In the genomic region with DNA sequence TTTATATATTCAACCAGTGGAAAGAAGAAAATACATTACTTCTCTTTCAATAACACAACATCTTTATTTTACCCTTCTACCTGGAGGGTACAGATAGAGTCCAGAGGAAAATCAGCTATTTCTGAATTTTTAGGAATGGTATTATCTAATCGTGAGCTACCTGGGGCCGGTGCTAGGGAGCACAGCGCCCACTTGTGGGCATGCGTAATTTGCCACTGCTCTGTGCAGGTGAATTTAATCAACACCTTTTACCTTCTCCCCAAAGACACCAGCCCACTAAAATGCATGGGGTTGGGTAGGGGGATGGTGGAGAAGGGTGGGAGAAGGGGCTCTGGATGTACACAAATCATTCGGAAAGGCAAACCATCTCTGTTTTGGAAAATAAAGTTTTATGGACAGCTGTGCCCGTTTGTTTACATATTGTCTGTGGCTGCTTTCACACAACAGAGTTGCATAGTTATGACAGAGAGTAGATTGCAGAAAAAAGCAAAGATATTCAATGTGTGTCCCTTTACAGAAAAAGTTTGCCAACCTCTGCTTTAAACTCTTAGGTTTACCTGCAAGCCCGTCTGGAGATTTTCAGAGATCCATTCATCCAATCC, we compare ENCODE assay signal across 8 cellular contexts. TPM values are rescaled to one million over a fixed set of nuclear protein-coding genes. Genes with fewer than 3 reads are reported as not detected.
DNase-seq lines count a peak whose midpoint lies in the region; ATAC-seq and TF ChIP-seq lines count a peak whose summit lies in the region.

No MANE protein-coding gene starts in this region.

- TF ChIP-seq CTCF in esophagus squamous epithelium (IDR thresholded peaks at IDR 0.05) (peak in 4 of 6 experiments; percentile 30 to 44 (median 34)), osteoblast (IDR thresholded peaks at IDR 0.05; ENCODE audit: extremely low read depth, low read depth, low read length) (no peak), natural killer cell (IDR thresholded peaks at IDR 0.05) (no peak)

- no peak overlapping the region for H2AFZ ChIP-seq in osteoblast (ENCODE audit: low read length)

- no peaks in the 10 kb centered on the region for H4K20me1 ChIP-seq in osteoblast (ENCODE audit: insufficient read depth, low read length)

- TF ChIP-seq POLR2A in esophagus squamous epithelium (IDR thresholded peaks at IDR 0.05): no peak

- H3K4me2 ChIP-seq in osteoblast (ENCODE audit: insufficient read depth, low read length): no peak overlapping the region

- peaks cover 3 to 4% of the 10 kb centered on the region in 2 donors for H3K9me3 Mint-ChIP-seq in natural killer cell

- DNase-seq in NCI-H1092 treated with DMSO at 0.1 percent for 48 hours (lab: John Stamatoyannopoulos, UW) (peak; percentile 36), NCI-H1092 (lab: John Stamatoyannopoulos, UW) (no peak), NCI-H2171 treated with DMSO at 0.1 percent for 48 hours (lab: John Stamatoyannopoulos, UW) (peak; percentile 10), esophagus squamous epithelium (lab: John Stamatoyannopoulos, UW) (no peak), cerebellar cortex (ENCODE audit: low spot score) (no peak), osteoblast (ENCODE audit: insufficient read length, low spot score, missing footprints) (no peak), natural killer cell (no peak)

- H3K27ac ChIP-seq in esophagus squamous epithelium (no peak overlapping the region), osteoblast (ENCODE audit: low read depth, low read length) (no peak overlapping the region)

- intact Hi-C loops in esophagus squamous epithelium (cut with DNase I) (loop anchor here (10.0 kb wide), 1 partner anchor 56 kb away; the partner anchor contains the start of gene DCC), natural killer cell (cut with micrococcal nuclease) (no loop called here)

- no peaks in the 10 kb centered on the region for H3K36me3 Mint-ChIP-seq in natural killer cell

- no peak overlapping the region for H3K27ac Mint-ChIP-seq in natural killer cell

- H3K4me3 ChIP-seq in esophagus squamous epithelium (no peak overlapping the region), osteoblast (ENCODE audit: insufficient read depth, low read length) (no peak overlapping the region)

- H3K27me3 ChIP-seq in esophagus squamous epithelium (no peaks in the 10 kb centered on the region), osteoblast (ENCODE audit: insufficient read depth, low read length) (no peaks in the 10 kb centered on the region)

- WGBS in esophagus squamous epithelium, 2 donors: 36 to 41% methylated on average over 7 of the region's 7 CpGs

- H3K4me1 Mint-ChIP-seq in natural killer cell: no peaks in the 10 kb centered on the region

- H3K36me3 ChIP-seq in esophagus squamous epithelium (no peaks in the 10 kb centered on the region), osteoblast (ENCODE audit: insufficient read depth, low read length) (no peaks in the 10 kb centered on the region)

- ATAC-seq in GM21576 (IDR thresholded peaks at IDR 0.05; ENCODE audit: unreplicated experiment) (peak; percentile 80), natural killer cell (no peak)

- H3K4me1 ChIP-seq in esophagus squamous epithelium (no peaks in the 10 kb centered on the region), osteoblast (ENCODE audit: insufficient read depth, low read length) (no peaks in the 10 kb centered on the region)

- no peaks in the 10 kb centered on the region for H3K9me3 ChIP-seq in esophagus squamous epithelium
- no peaks in the 10 kb centered on the region for H3K9me3 ChIP-seq in osteoblast (ENCODE audit: low read depth, low read length)

- no peak overlapping the region for H3K4me3 Mint-ChIP-seq in natural killer cell

- no peaks in the 10 kb centered on the region for H3K79me2 ChIP-seq in osteoblast (ENCODE audit: insufficient read depth, low read length)

- no peaks in the 10 kb centered on the region for H3K27me3 Mint-ChIP-seq in natural killer cell (ENCODE audit: low read depth in 2 of 2)

RNA-seq across cellular contexts. Expression of gene DCC, which starts 51.5 kb away (rescaled TPM):
- total RNA-seq in esophagus squamous epithelium: under 1 TPM in 2 of 4 donors, not detected in 2; 0.06 to 0.95 TPM
- under 0.01 TPM in 1 of 2 replicates, not detected in the other for total RNA-seq in osteoblast
- not detected for total RNA-seq in natural killer cell

Comparison
In these comparisons a context has a peak if more than half of its experiments do, and no peak if none do; other contexts are left out.
1. DNase-seq: peak in NCI-H1092 treated with DMSO at 0.1 percent for 48 hours (single experiment) and NCI-H2171 treated with DMSO at 0.1 percent for 48 hours (single experiment); none in NCI-H1092 (single experiment), esophagus squamous epithelium (single experiment), cerebellar cortex (single experiment), osteoblast (single experiment) and natural killer cell (single experiment).
2. CTCF ChIP-seq: peak in esophagus squamous epithelium (4 of 6); none in osteoblast (single experiment) and natural killer cell (single experiment).